8 cellular contexts compared by ENCODE assay signal in the genomic region with DNA sequence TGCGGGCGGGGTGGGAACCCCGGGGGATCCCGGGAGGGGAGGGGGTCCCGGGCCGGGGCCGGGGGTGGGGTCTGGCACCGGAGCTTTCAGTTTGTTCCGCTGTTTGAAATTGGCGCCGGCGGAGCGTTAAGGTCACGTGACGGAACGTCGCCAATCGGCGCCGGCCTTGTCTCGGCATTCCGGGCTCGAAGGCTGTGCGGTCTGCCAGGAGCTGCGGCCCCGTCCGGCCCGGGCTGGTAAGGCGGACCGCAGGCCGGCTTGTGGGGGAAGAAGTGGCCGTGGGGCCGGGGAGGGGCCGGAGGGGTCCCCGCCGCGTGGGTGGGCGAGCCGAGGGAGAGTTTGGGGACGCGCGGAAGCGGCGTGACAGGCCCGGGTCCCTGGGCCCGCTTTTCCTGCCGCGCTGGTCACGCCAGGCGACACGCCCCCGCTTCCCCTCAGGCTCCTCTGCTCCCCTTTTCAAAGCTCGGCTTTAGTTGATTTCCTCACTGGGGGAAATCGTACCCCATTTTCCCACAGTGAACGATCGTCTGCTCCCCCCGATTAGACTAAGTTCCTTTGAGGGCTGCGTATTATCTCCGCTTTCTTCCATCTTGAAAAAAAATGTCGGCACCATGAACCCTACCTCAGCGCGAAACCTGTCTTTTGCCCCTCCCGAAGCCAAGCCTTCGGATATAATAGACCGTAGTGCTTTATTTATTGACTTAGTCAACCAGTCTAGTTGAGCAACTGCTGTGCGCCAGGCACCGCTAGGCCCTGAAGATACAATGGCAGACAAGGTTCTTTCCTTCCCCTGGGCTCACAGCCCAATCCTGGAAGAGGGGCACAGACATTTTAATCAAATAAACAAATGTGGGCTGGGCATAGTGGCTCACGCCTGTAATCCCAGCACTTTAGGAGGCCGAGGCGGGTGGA. TPM values are rescaled to one million over a fixed set of nuclear protein-coding genes. Genes with fewer than 3 reads are reported as not detected.
DNase-seq lines count a peak whose midpoint lies in the region; ATAC-seq and TF ChIP-seq lines count a peak whose summit lies in the region.

Gene FOXM1, minus strand, starts transcription at position 128 of the 912 bp plus-strand sequence. CDS start 2,696 bp downstream, outside the sequence.
A gene with protein sequence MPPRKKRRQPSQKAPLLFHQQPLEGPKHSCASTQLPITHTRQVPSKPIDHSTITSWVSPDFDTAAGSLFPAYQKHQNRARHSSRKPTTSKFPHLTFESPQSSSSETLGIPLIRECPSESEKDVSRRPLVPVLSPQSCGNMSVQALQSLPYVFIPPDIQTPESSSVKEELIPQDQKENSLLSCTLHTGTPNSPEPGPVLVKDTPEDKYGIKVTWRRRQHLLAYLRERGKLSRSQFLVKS (plus strand): TSS at position 177 of the 912 bp plus-strand sequence. CDS start 8,144 bp downstream, outside the sequence.

- intact Hi-C loops in T-helper 2 cell treated with Interferon-gamma antibody and Interleukin-4, amounts not matched to agents 100 ng/mL and 5 ng/mL, for 36 hours (cut with micrococcal nuclease), result loop anchor here (1.0 to 2.0 kb wide), 2 partner anchors 13 to 65 kb away; partner anchors contain the start of genes ITFG2 and TULP3
- intact Hi-C loops in uterus (cut with DNase I; ENCODE audit: low total_unique reads), result no loop called here

- TF ChIP-seq CTCF in right atrium auricular region (IDR thresholded peaks at IDR 0.05) (no peak), uterus (IDR thresholded peaks at IDR 0.05) (peak in 3 of 4 experiments; percentile 34 to 38 (median 34))

- H3K27me3 ChIP-seq in right atrium auricular region, result no peaks in the 10 kb centered on the region
- H3K27me3 ChIP-seq in uterus, result no peaks in the 10 kb centered on the region

- H3K9me3 ChIP-seq in right atrium auricular region, result no peaks in the 10 kb centered on the region
- H3K9me3 ChIP-seq in uterus, result no peaks in the 10 kb centered on the region

- H3K4me3 ChIP-seq in right atrium auricular region (peak within 1 kb of the TSS; percentile 83 to 92), uterus (peak within 1 kb of the TSS; percentile 62 to 72)

- H3K36me3 ChIP-seq in right atrium auricular region, result no peaks in the 10 kb centered on the region
- no peaks in the 10 kb centered on the region for H3K36me3 ChIP-seq in uterus

- peaks cover 0 to 20% of the 10 kb centered on the region in 2 donors for H3K4me1 ChIP-seq in right atrium auricular region
- peaks cover 0 to 12% of the 10 kb centered on the region in 2 donors for H3K4me1 ChIP-seq in uterus

- DNase-seq in NCI-H1694 (lab: John Stamatoyannopoulos, UW) (peak; percentile 84), right atrium auricular region (ENCODE audit: low spot score) (peak; percentile 89), putamen (ENCODE audit: low spot score) (peak; percentile 91), uterus (peak; percentile 91)

- TF ChIP-seq POLR2A in uterus (IDR thresholded peaks at IDR 0.05), result peak; percentile 39 to 79

- H3K27ac ChIP-seq in angular gyrus (ENCODE audit: low read depth, low read length), result peak within 1 kb of the TSS; percentile 89
- peak within 1 kb of the TSS; percentile 78 to 93 for H3K27ac ChIP-seq in right atrium auricular region
- H3K27ac ChIP-seq in uterus, result peak within 1 kb of the TSS; percentile 92 to 95

- ATAC-seq in GM18498 (IDR thresholded peaks at IDR 0.05; ENCODE audit: unreplicated experiment), result peak; percentile 75
- ATAC-seq in HG02870 (IDR thresholded peaks at IDR 0.05; ENCODE audit: unreplicated experiment), result peak; percentile 72

RNA-seq across cellular contexts. Expression of gene FOXM1, which starts in this region (rescaled TPM):
- 110 and 118 TPM in 2 replicates for total RNA-seq in T-helper 2 cell treated with Interferon-gamma antibody and Interleukin-4, amounts not matched to agents 100 ng/mL and 5 ng/mL, for 36 hours
- total RNA-seq in right atrium auricular region (1 to 10 TPM in 1 of 2 donors, under 1 TPM in 1; 0.16 to 4.1 TPM), uterus (1 to 10 TPM in 1 of 4 donors, not detected in 3; 9.6 TPM)

RNA-seq across cellular contexts. Expression of the second gene that starts in this region (rescaled TPM):
- total RNA-seq in T-helper 2 cell treated with Interferon-gamma antibody and Interleukin-4, amounts not matched to agents 100 ng/mL and 5 ng/mL, for 36 hours, result 42.1 and 44.9 TPM in 2 replicates
- total RNA-seq in right atrium auricular region, result 10 to 100 TPM in 1 of 2 donors, 1 to 10 TPM in 1; 6.2 to 11.5 TPM
- 10 to 100 TPM in 3 of 4 donors, 1 to 10 TPM in 1; 1.2 to 26.3 (median 12.4) TPM for total RNA-seq in uterus

Comparison
In these comparisons a context has a peak if more than half of its experiments do, and no peak if none do; other contexts are left out.
1. Peak in every context shown above with its lines: DNase-seq, ATAC-seq, H3K4me3 ChIP-seq and H3K27ac ChIP-seq.
2. RNA of gene FOXM1 (total RNA-seq): 110 to 118 TPM in T-helper 2 cell treated with Interferon-gamma antibody and Interleukin-4, amounts not matched to agents 100 ng/mL and 5 ng/mL, for 36 hours; 0.16 to 4.1 TPM in right atrium auricular region and 9.6 TPM in uterus; every median in the first group is over 10 times any median in the second.
3. CTCF ChIP-seq: peak in uterus (3 of 4); none in right atrium auricular region (0 of 2).